Comparison of ENCODE assay signal across 1 cellular context in the genomic region with DNA sequence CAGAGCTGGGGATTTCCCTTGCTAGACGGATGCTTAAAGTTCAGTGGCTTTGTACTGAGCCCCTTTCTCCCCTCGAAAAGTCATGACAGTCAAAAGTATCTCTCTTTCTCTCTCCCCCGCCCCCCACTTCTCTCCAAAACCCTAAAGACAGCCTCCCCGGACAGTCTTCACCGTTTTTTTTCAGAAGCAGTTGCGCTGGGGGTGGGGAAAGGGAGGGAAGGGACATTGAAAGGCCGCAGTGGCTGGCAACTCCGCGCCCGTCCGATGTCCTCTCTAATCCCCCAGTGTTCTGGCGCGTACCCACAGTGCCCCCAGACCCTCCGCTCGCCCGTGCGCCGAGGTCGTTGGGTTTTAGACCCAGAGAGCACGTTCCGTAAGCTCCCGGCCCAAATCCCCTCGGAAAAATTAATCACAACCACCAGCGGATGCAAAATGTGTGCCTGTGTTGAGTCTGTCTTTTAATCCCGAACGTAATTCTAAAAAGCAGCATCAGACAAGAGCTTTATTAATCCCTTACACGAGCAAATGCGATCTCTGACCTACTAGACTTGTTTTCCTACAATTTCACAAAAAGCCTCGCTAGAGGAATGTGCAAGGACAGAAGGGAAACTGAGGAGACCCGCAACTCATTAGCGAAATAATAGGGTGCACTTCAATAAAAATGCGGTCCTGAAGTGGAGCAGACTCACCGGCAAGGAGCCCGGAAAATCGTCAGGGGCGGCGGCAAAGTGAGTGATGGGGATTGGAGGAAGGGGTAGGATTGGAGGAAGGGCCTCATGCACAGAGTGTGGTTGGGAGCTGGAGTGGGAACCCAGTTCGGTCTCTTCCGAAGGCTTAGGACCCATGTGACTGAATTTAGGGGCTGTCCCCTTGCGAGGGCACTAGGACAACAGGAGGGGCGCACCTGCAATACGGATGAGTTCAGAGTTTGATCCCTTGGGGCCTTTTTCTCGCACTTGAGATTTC.
TF ChIP-seq lines count a peak whose summit lies in the region.

No MANE protein-coding gene starts in this region.

TF ChIP-seq in H1, 55 proteins besides CTCF, POLR2A, EP300 and RAD21 (continued from another document):
- TF ChIP-seq, protein P1, sequence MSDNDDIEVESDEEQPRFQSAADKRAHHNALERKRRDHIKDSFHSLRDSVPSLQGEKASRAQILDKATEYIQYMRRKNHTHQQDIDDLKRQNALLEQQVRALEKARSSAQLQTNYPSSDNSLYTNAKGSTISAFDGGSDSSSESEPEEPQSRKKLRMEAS (IDR thresholded peaks at IDR 0.05) = peak; percentile 51
- peak; percentile 49 for TF ChIP-seq SAP30 (IDR thresholded peaks at IDR 0.05; ENCODE audit: insufficient read depth, insufficient replicate concordance, low read length)
- TF ChIP-seq, protein P2, sequence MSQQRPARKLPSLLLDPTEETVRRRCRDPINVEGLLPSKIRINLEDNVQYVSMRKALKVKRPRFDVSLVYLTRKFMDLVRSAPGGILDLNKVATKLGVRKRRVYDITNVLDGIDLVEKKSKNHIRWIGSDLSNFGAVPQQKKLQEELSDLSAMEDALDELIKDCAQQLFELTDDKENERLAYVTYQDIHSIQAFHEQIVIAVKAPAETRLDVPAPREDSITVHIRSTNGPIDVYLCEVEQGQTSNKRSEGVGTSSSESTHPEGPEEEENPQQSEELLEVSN (IDR thresholded peaks at IDR 0.05) = peak; percentile 80
- TF ChIP-seq CBX5 (IDR thresholded peaks at IDR 0.05; ENCODE audit: low read depth, low read length) = no peak
- TF ChIP-seq RXRA (IDR thresholded peaks at IDR 0.05; ENCODE audit: insufficient read depth, low read depth, low read length) = no peak
- no peak for TF ChIP-seq JUN (IDR thresholded peaks at IDR 0.05; ENCODE audit: low read depth, low read length)
- TF ChIP-seq POLR2AphosphoS5 (IDR thresholded peaks at IDR 0.05; ENCODE audit: low read depth, low read length) = no peak
- no peak for TF ChIP-seq SIX5 (IDR thresholded peaks at IDR 0.05; ENCODE audit: low read depth, low read length)
- TF ChIP-seq RNF2 (IDR thresholded peaks at IDR 0.05; ENCODE audit: borderline replicate concordance, low read depth, low read length, missing control alignments, poor library complexity, severe bottlenecking) = peak; percentile 98
- TF ChIP-seq TCF12 (IDR thresholded peaks at IDR 0.05; ENCODE audit: low read depth, low read length) = no peak
- no peak for TF ChIP-seq JUND (IDR thresholded peaks at IDR 0.05; ENCODE audit: low read length)
- no peak for TF ChIP-seq TAF1 (IDR thresholded peaks at IDR 0.05; ENCODE audit: low read depth, low read length)
- no peak for TF ChIP-seq SP2 (IDR thresholded peaks at IDR 0.05; ENCODE audit: low read length)
- TF ChIP-seq GTF2F1 (IDR thresholded peaks at IDR 0.05; ENCODE audit: borderline replicate concordance, low read depth, low read length) = no peak
- no peak for TF ChIP-seq HDAC6 (IDR thresholded peaks at IDR 0.05; ENCODE audit: low read depth, low read length)
- no peak for TF ChIP-seq KDM1A (IDR thresholded peaks at IDR 0.05; ENCODE audit: borderline replicate concordance, low read length)
- no peak for TF ChIP-seq SIN3A (conservative IDR thresholded peaks at IDR 0.05 in 1 of 2, IDR thresholded peaks at IDR 0.05 in 1 of 2; ENCODE audit: low read depth in 1 of 2, low read length in 2 of 2)
- TF ChIP-seq, protein P3, sequence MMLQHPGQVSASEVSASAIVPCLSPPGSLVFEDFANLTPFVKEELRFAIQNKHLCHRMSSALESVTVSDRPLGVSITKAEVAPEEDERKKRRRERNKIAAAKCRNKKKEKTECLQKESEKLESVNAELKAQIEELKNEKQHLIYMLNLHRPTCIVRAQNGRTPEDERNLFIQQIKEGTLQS (IDR thresholded peaks at IDR 0.05; ENCODE audit: insufficient read depth, low read depth, low read length) = no peak
- no peak for TF ChIP-seq RFX5 (IDR thresholded peaks at IDR 0.05; ENCODE audit: borderline replicate concordance, low read depth, low read length)
- no peak for TF ChIP-seq PHF8 (conservative IDR thresholded peaks at IDR 0.05; ENCODE audit: low read depth, low read length)
- TF ChIP-seq NRF1 (IDR thresholded peaks at IDR 0.05; ENCODE audit: low read depth, low read length) = no peak
- TF ChIP-seq CBX8 (IDR thresholded peaks at IDR 0.05; ENCODE audit: borderline replicate concordance, low read depth, low read length) = no peak
- no peak for TF ChIP-seq CEBPB (IDR thresholded peaks at IDR 0.05; ENCODE audit: low read depth, low read length)
- no peak for TF ChIP-seq CREB1 (IDR thresholded peaks at IDR 0.05)
TF ChIP-seq in H1: peak in this region for 6.
